ENCODE assay signal across 15 cellular contexts in the genomic region with DNA sequence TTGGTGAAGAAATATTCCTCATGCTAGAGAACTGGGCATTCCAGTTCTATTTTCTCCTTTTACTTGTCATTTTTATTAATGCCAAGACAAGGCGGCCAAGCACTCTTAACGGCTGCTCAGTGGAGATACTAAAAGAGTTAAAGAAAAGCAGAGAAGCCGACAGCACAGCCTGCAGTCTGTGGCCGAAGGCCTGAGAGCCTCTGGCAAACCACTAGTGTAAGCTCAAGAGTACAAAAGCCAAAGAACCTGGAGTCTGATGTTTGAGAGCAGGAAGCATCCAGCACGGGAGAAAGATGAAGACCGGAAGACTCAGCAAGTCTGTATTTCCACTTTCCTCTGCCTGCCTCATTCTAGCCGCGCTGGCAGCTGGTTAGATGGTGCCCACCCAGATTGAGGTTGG.
"Had no signal": no experiment of that assay in that cellular context is flagged by ENCODE, and none has a peak within 500 bp of the region (broad histone marks: within the 10 kb centered on the region; RNA-seq: fewer than 3 reads in every experiment).

No MANE protein-coding gene starts in this region.

- H3K27me3 ChIP-seq: colonic mucosa, right atrium auricular region, sigmoid colon, stomach, transverse colon had no signal

- H3K9me3 ChIP-seq: colonic mucosa, right atrium auricular region, sigmoid colon, stomach, thoracic aorta, transverse colon had no signal

- H3K27ac ChIP-seq: colonic mucosa, parathyroid adenoma, right atrium auricular region, sigmoid colon, skin epidermis, stomach, thoracic aorta, transverse colon had no signal

- DNase-seq: colonic mucosa; effector CD4-positive, alpha-beta T cell; foreskin melanocyte; mammary epithelial cell; naive B cell; sigmoid colon; stimulated activated CD4-positive, alpha-beta T cell treated with anti-CD3 and anti-CD28 coated beads, Interleukin-12 subunit alpha, Interleukin-12 subunit beta, amount 100 ng/mL, for 4 hours; stimulated activated naive CD4-positive, alpha-beta T cell; stomach; transverse colon had no signal

- H3K4me1 ChIP-seq: colonic mucosa, parathyroid adenoma, right atrium auricular region, sigmoid colon, stomach, transverse colon had no signal

- H3K4me3 ChIP-seq: colonic mucosa, right atrium auricular region, sigmoid colon, skin epidermis, stomach, thoracic aorta, transverse colon had no signal

- ATAC-seq: left lobe of liver had no signal

- H3K36me3 ChIP-seq: colonic mucosa, right atrium auricular region, sigmoid colon, stomach, thoracic aorta, transverse colon had no signal

- H3K9ac ChIP-seq: parathyroid adenoma had no signal

- H3K79me2 ChIP-seq: parathyroid adenoma had no signal
